7 cellular contexts compared by ENCODE assay signal in genomic region chr9:128275198-128276007, GRCh38. TPM values are rescaled to one million over a fixed set of nuclear protein-coding genes. Genes with fewer than 3 reads are reported as not detected.
DNase-seq lines count a peak whose midpoint lies in the region; ATAC-seq and TF ChIP-seq lines count a peak whose summit lies in the region.

Gene GOLGA2, minus strand, starts transcription at chr9:128276007. Its CDS starts 31 bp downstream, at chr9:128275976.

- peak within 1 kb of the TSS; percentile 94 for H3K27ac Mint-ChIP-seq in activated CD8-positive, alpha-beta T cell treated with anti-CD3 and anti-CD28 coated beads for 36 hours

- H3K9me3 Mint-ChIP-seq in activated CD8-positive, alpha-beta T cell treated with anti-CD3 and anti-CD28 coated beads for 36 hours: no peaks in the 10 kb centered on the region

- H3K36me3 ChIP-seq in GM06990 (ENCODE audit: control insufficient read depth, insufficient read depth, low read length): peaks cover 10% of the 10 kb centered on the region
- peaks cover 31% of the 10 kb centered on the region for H3K36me3 ChIP-seq in neutrophil

- intact Hi-C loops in activated CD8-positive, alpha-beta T cell treated with anti-CD3 and anti-CD28 coated beads for 36 hours (cut with micrococcal nuclease): no loop called here

- H3K4me1 ChIP-seq in neutrophil (ENCODE audit: control insufficient read depth in 1 of 2, insufficient read depth in 1 of 2, low read depth in 1 of 2, low read length in 1 of 2): peaks cover 19 to 21% of the 10 kb centered on the region in 2 experiments

- TF ChIP-seq CTCF in GM06990 (IDR thresholded peaks at IDR 0.05; ENCODE audit: insufficient read depth, low read length, poor library complexity, severe bottlenecking) (no peak), GM20000 (IDR thresholded peaks at IDR 0.05; ENCODE audit: extremely low read depth, missing control alignments) (no peak), neutrophil (IDR thresholded peaks at IDR 0.05) (peak; percentile 30)
- TF ChIP-seq CTCF in activated CD8-positive, alpha-beta T cell treated with anti-CD3 and anti-CD28 coated beads for 36 hours (IDR thresholded peaks at IDR 0.05): no peak

- H3K9me3 ChIP-seq in neutrophil: no peaks in the 10 kb centered on the region

- H3K4me3 Mint-ChIP-seq in activated CD8-positive, alpha-beta T cell treated with anti-CD3 and anti-CD28 coated beads for 36 hours: peak within 1 kb of the TSS; percentile 92

- peaks cover 35% of the 10 kb centered on the region for H3K4me1 Mint-ChIP-seq in activated CD8-positive, alpha-beta T cell treated with anti-CD3 and anti-CD28 coated beads for 36 hours (ENCODE audit: low read depth)

- CTCF ChIA-PET in activated CD8-positive, alpha-beta T cell treated with anti-CD3 and anti-CD28 coated beads for 36 hours (lab: Charles Lee): interaction anchor here (0.9 to 1.8 kb wide), 7 partner anchors 20 to 87 kb away, joined by 3 to 8 read pairs (median 4); no protein-coding TSS in a partner anchor

- H3K27me3 Mint-ChIP-seq in activated CD8-positive, alpha-beta T cell treated with anti-CD3 and anti-CD28 coated beads for 36 hours: no peaks in the 10 kb centered on the region

- peak; percentile 16 for ATAC-seq in HG03565 (IDR thresholded peaks at IDR 0.05; ENCODE audit: unreplicated experiment)
- ATAC-seq in activated CD8-positive, alpha-beta T cell treated with anti-CD3 and anti-CD28 coated beads for 36 hours: peak; percentile 54

- H3K27ac ChIP-seq in neutrophil: peak within 1 kb of the TSS; percentile 85

- DNase-seq in GM06990 (ENCODE audit: extremely low read depth, insufficient read length): no peak
- peak; percentile 83 for DNase-seq in GM20000 (ENCODE audit: low spot score)
- no peak for DNase-seq in activated CD8-positive, alpha-beta T cell treated with anti-CD3 and anti-CD28 coated beads for 36 hours
- peak; percentile 84 for DNase-seq in germinal center (ENCODE audit: low spot score)
- DNase-seq in NCI-H2107 (lab: John Stamatoyannopoulos, UW): no peak

- no peaks in the 10 kb centered on the region for H3K36me3 Mint-ChIP-seq in activated CD8-positive, alpha-beta T cell treated with anti-CD3 and anti-CD28 coated beads for 36 hours (ENCODE audit: low read depth)

- peak within 1 kb of the TSS; percentile 85 for H3K4me3 ChIP-seq in GM06990 (replicated peaks; ENCODE audit: low read depth, low read length)
- peak within 1 kb of the TSS; percentile 79 to 87 for H3K4me3 ChIP-seq in neutrophil (ENCODE audit: low read depth in 1 of 2, low read length in 1 of 2)

- H3K27me3 ChIP-seq in GM06990 (replicated peaks; ENCODE audit: control insufficient read depth, insufficient read depth, low read length): no peaks in the 10 kb centered on the region
- H3K27me3 ChIP-seq in neutrophil: no peaks in the 10 kb centered on the region

- POLR2A ChIA-PET in activated CD8-positive, alpha-beta T cell treated with anti-CD3 and anti-CD28 coated beads for 36 hours (lab: Charles Lee): interaction anchor here (0.8 kb wide), 1 partner anchor 85 kb away, joined by 3 read pairs; no protein-coding TSS in a partner anchor

RNA-seq across cellular contexts. Expression of gene GOLGA2, which starts in this region (rescaled TPM):
- total RNA-seq in activated CD8-positive, alpha-beta T cell treated with anti-CD3 and anti-CD28 coated beads for 36 hours: 10 to 100 TPM; 29.8 to 34.6 TPM

Comparison
In these comparisons a context has a peak if more than half of its experiments do, and no peak if none do; other contexts are left out.
1. DNase-seq: peak in GM20000 (single experiment) and germinal center (single experiment); none in GM06990 (single experiment), activated CD8-positive, alpha-beta T cell treated with anti-CD3 and anti-CD28 coated beads for 36 hours (single experiment) and NCI-H2107 (single experiment).